Comparison of ENCODE assay signal across 8 cellular contexts in the genomic region with DNA sequence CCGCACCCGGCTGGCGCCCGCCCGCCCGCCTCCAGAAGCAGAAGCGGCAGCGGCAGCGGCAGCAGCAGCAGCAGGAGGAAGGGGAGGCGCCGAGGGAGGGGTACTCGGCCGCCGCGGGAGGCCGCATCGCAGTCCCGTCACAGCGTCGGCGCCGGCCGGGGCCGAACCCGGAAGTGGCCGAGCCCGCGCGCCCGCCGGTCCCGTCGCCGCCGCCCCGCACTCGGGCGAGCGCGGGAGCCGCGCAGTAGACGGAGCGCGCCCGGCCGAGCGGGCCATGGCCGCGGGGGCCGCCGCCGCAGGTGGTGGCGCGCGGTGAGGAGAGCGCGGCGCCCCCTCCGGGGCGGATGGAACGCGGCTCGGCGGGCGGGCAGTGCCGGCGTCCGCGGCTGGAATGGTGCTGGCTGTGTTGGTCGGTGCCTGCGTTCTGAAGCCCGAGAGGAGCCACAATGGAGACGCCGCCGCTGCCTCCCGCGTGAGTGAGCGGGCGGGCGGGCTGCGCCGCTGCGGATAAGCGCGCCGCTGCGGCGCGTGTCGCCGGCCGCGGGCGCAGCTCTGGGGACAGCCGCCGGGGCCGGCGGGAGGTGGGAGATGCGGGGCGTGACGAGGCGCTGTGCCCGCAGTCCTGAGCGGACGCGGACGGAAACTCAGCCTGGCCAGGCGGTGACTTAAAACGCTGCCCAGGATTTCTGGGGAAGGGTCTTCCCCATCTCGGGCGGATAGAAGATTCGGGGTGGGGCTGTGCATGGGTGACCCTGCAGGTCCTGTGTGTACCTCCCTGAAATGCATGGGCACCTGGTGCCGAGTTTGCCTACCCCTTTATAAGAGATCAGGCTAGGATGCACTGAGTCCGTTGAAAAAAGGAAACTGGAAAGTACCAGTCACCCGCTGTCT. TPM values are rescaled to one million over a fixed set of nuclear protein-coding genes. Genes with fewer than 3 reads are reported as not detected.
DNase-seq lines count a peak whose midpoint lies in the region; ATAC-seq, FAIRE-seq and TF ChIP-seq lines count a peak whose summit lies in the region.

A gene with protein sequence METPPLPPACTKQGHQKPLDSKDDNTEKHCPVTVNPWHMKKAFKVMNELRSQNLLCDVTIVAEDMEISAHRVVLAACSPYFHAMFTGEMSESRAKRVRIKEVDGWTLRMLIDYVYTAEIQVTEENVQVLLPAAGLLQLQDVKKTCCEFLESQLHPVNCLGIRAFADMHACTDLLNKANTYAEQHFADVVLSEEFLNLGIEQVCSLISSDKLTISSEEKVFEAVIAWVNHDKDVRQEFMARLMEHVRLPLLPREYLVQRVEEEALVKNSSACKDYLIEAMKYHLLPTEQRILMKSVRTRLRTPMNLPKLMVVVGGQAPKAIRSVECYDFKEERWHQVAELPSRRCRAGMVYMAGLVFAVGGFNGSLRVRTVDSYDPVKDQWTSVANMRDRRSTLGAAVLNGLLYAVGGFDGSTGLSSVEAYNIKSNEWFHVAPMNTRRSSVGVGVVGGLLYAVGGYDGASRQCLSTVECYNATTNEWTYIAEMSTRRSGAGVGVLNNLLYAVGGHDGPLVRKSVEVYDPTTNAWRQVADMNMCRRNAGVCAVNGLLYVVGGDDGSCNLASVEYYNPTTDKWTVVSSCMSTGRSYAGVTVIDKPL (plus strand): TSS at position 131 of the 891 bp plus-strand sequence. CDS start 316 bp downstream, at position 447.

- H3K4me2 ChIP-seq in H1 (ENCODE audit: insufficient read depth in 1 of 2, low read depth in 2 of 2, low read length in 2 of 2), result peak within 1 kb of the TSS; percentile 87 to 99
- peak within 1 kb of the TSS; percentile 91 for H3K4me2 ChIP-seq in mesendoderm (ENCODE audit: low read length)

- ATAC-seq in GM18909 (IDR thresholded peaks at IDR 0.05; ENCODE audit: poor library complexity, unreplicated experiment), result peak; percentile 90
- peak; percentile 87 for ATAC-seq in HG03139 (IDR thresholded peaks at IDR 0.05; ENCODE audit: unreplicated experiment)

- no peak within 1 kb of the TSS for H4K91ac ChIP-seq in H1 (replicated peaks; ENCODE audit: insufficient read length, low read length)

- H2BK12ac ChIP-seq in H1 (ENCODE audit: low read depth, low read length), result no peak within 1 kb of the TSS; the same call in 1 of the 2 replicates

- CTCF ChIA-PET in H1 (lab: Charles Lee; ENCODE audit: partially characterized antibody), result no interaction called here

- peak; percentile 66 to 71; a peak in 2 of 3 replicates for TF ChIP-seq POLR2A in H1 (IDR thresholded peaks at IDR 0.05; ENCODE audit: control extremely low read depth in 1 of 2, low read depth in 2 of 2, low read length in 2 of 2)

- no peak within 1 kb of the TSS for H3K23ac ChIP-seq in H1 (ENCODE audit: insufficient read length)
- peak within 1 kb of the TSS; percentile 67 for H3K23ac ChIP-seq in mesendoderm (ENCODE audit: low read length)

- peak within 1 kb of the TSS; percentile 39 for H3K56ac ChIP-seq in H1 (replicated peaks; ENCODE audit: insufficient read length, low read depth, low read length)
- peak within 1 kb of the TSS; percentile 86 for H3K56ac ChIP-seq in mesendoderm (ENCODE audit: low read length)

- no peak for TF ChIP-seq CTCF in H1 (IDR thresholded peaks at IDR 0.05; ENCODE audit: control extremely low read depth in 1 of 3, insufficient read depth in 1 of 3, low read depth in 1 of 3, low read length in 3 of 3)

- TF ChIP-seq EP300 in H1 (IDR thresholded peaks at IDR 0.05; ENCODE audit: borderline replicate concordance in 1 of 2, low read depth in 2 of 2, low read length in 2 of 2), result no peak

- H2BK120ac ChIP-seq in H1 (replicated peaks; ENCODE audit: low read depth, low read length) (no peak within 1 kb of the TSS), mesendoderm (ENCODE audit: low read depth, low read length) (peak within 1 kb of the TSS; percentile 65)

- peaks cover 1 to 2% of the 10 kb centered on the region in 2 experiments for H4K20me1 ChIP-seq in H1 (replicated peaks in 1 of 2; ENCODE audit: control insufficient read depth in 1 of 2, insufficient read depth in 2 of 2, low read length in 2 of 2)

- H2BK20ac ChIP-seq in H1 (ENCODE audit: low read length), result no peak within 1 kb of the TSS

- H3K4me1 ChIP-seq in H1 (replicated peaks in 1 of 4; ENCODE audit: control insufficient read depth in 3 of 4, insufficient read depth in 4 of 4, low read length in 3 of 4), result peaks cover 4 to 11% (median 7%) of the 10 kb centered on the region in 4 experiments; a peak in 6 of 7 replicates
- no peaks in the 10 kb centered on the region for H3K4me1 ChIP-seq in mesendoderm (ENCODE audit: control insufficient read depth, low read depth, low read length)

- H2AFZ ChIP-seq in H1 (ENCODE audit: low read length), result peak within 1 kb of the TSS; percentile 99

- H2BK15ac ChIP-seq in H1 (ENCODE audit: low read length), result no peak within 1 kb of the TSS
- H2BK15ac ChIP-seq in mesendoderm (replicated peaks; ENCODE audit: low read depth), result peak within 1 kb of the TSS; percentile 3

- H3K4ac ChIP-seq in H1 (replicated peaks; ENCODE audit: insufficient read length, low read depth, low read length), result no peak within 1 kb of the TSS
- peak within 1 kb of the TSS; percentile 73 for H3K4ac ChIP-seq in mesendoderm (ENCODE audit: low read depth, low read length)

- peaks cover 0 to 4% (median 2%) of the 10 kb centered on the region in 4 experiments; a peak in 3 of 7 replicates for H3K27me3 ChIP-seq in H1 (replicated peaks in 1 of 4; ENCODE audit: control insufficient read depth in 3 of 4, extremely low read depth in 1 of 4, insufficient read depth in 3 of 4, low read length in 3 of 4)
- no peaks in the 10 kb centered on the region for H3K27me3 ChIP-seq in mesendoderm (ENCODE audit: insufficient read depth, low read length, poor library complexity)

- H3K36me3 ChIP-seq in H1 (ENCODE audit: control insufficient read depth in 2 of 4, insufficient read depth in 4 of 4, low read length in 3 of 4) (no peaks in the 10 kb centered on the region), mesendoderm (ENCODE audit: control insufficient read depth, insufficient read depth, low read length) (no peaks in the 10 kb centered on the region)

- POLR2A ChIA-PET in H1 (lab: Charles Lee; ENCODE audit: partially characterized antibody), result interaction anchor here (1.1 to 2.2 kb wide), 2 partner anchors 18 to 117 kb away, joined by 3 to 9 read pairs; no protein-coding TSS in a partner anchor

- H3K27ac ChIP-seq in H1 (ENCODE audit: low read depth, low read length) (peak within 1 kb of the TSS; percentile 19; the same call in 1 of the 2 replicates), mesendoderm (ENCODE audit: low read depth, low read length) (peak within 1 kb of the TSS; percentile 66)

- no peak within 1 kb of the TSS for H4K5ac ChIP-seq in H1 (ENCODE audit: insufficient read length, low read depth, low read length)
- no peak within 1 kb of the TSS for H4K5ac ChIP-seq in mesendoderm (ENCODE audit: low read length)

- H3K18ac ChIP-seq in H1 (ENCODE audit: extremely low read depth, low read length), result peak within 1 kb of the TSS; percentile 33; the same call in 1 of the 2 replicates
- H3K18ac ChIP-seq in mesendoderm (ENCODE audit: low read length), result peak within 1 kb of the TSS; percentile 83

- H2AK5ac ChIP-seq in H1 (ENCODE audit: low read depth, low read length) (no peak within 1 kb of the TSS; the same call in 1 of the 2 replicates), mesendoderm (ENCODE audit: low read length) (no peak within 1 kb of the TSS)

- H3K9ac ChIP-seq in H1 (replicated peaks in 1 of 4; ENCODE audit: extremely low read depth in 1 of 4, low read depth in 3 of 4, low read length in 3 of 4) (peak within 1 kb of the TSS; percentile 71 to 95 (median 81)), mesendoderm (ENCODE audit: low read length) (peak within 1 kb of the TSS; percentile 70)

- H4K8ac ChIP-seq in H1 (ENCODE audit: extremely low read depth, insufficient read depth, low read length), result peak within 1 kb of the TSS; percentile 94
- no peak within 1 kb of the TSS for H4K8ac ChIP-seq in mesendoderm (ENCODE audit: low read depth, low read length)

- 1% methylated on average over 41 of the region's 116 CpGs; no CpG with 5 or more reads in 1 of the 2 experiments for WGBS in H1 (ENCODE audit: extremely low coverage in 1 of 2, insufficient coverage in 1 of 2, insufficient read length in 1 of 2, insufficient replicate concordance in 2 of 2, low coverage in 1 of 2, low lambda C conversion rate in 2 of 2, missing lambda C conversion rate in 1 of 2), 2 experiments
- WGBS in mesendoderm (ENCODE audit: extremely low coverage, insufficient coverage, low lambda C conversion rate), result no CpG with 5 or more reads among the region's 116 CpGs

- no peak for TF ChIP-seq RAD21 in H1 (IDR thresholded peaks at IDR 0.05 in 1 of 2, conservative IDR thresholded peaks at IDR 0.05 in 1 of 2; ENCODE audit: low read depth in 2 of 2, low read length in 2 of 2)

- H3K9me3 ChIP-seq in H1 (ENCODE audit: insufficient read depth in 2 of 2, low read depth in 1 of 2, low read length in 1 of 2), result no peaks in the 10 kb centered on the region

- no peak within 1 kb of the TSS for H3K14ac ChIP-seq in H1 (ENCODE audit: insufficient read length)

- no peak for FAIRE-seq in H1 (lab: Jason Lieb, UNC)

- DNase-seq in Ammon's horn (ENCODE audit: low spot score), result peak; percentile 86
- peak; percentile 79 for DNase-seq in NCI-H748 (lab: John Stamatoyannopoulos, UW; ENCODE audit: unreplicated experiment)
- DNase-seq in activated CD8-positive, alpha-beta memory T cell treated with anti-CD3 and anti-CD28 coated beads for 24 hours, result peak; percentile 78
- DNase-seq in H1 (ENCODE audit: low read depth in 1 of 2, low spot score in 2 of 2), result peak in 1 of 2 experiments; percentile 71
- peak; percentile 75 for DNase-seq in mesendoderm
- peak; percentile 47 for DNase-seq in stimulated activated CD8-positive, alpha-beta memory T cell treated with anti-CD3 and anti-CD28 coated beads, Interleukin-15, amount 100 ng/mL, for 24 hours (ENCODE audit: low read depth)

- peaks cover 11% of the 10 kb centered on the region for H3K23me2 ChIP-seq in H1 (ENCODE audit: low read depth, low read length)

- H2BK5ac ChIP-seq in H1 (ENCODE audit: low read depth, low read length) (no peak within 1 kb of the TSS), mesendoderm (ENCODE audit: low read length) (no peak within 1 kb of the TSS)

- H3K79me1 ChIP-seq in H1 (ENCODE audit: low read depth, low read length) (peaks cover 6% of the 10 kb centered on the region), mesendoderm (ENCODE audit: low read length) (peaks cover 1% of the 10 kb centered on the region)

- H3K4me3 ChIP-seq in H1 (ENCODE audit: extremely low read depth in 1 of 4, insufficient read depth in 2 of 4, low read depth in 3 of 4, low read length in 4 of 4) (peak within 1 kb of the TSS; percentile 79 to 99 (median 88)), mesendoderm (ENCODE audit: low read length) (peak within 1 kb of the TSS; percentile 69)

- H3K79me2 ChIP-seq in H1 (ENCODE audit: control insufficient read depth in 1 of 2, insufficient read depth in 2 of 2, low read length in 2 of 2) (peaks cover 0 to 43% of the 10 kb centered on the region in 2 experiments; a peak in 3 of 4 replicates), mesendoderm (ENCODE audit: control insufficient read depth, insufficient read depth, low read length) (peaks cover 3% of the 10 kb centered on the region)

RNA-seq across cellular contexts. Expression of the gene that starts here (rescaled TPM):
- 9.9 and 12.0 TPM in 2 replicates for total RNA-seq in H1 (2021; fragmentation: NEBNext Ultra II Directional; extraction: Animal tissue kit (Norgen Biotek cat#: 25700))
- polyA plus RNA-seq in H1 (2011; rRNA removed), result 3.2 and 5.2 TPM in 2 replicates
- polyA plus RNA-seq in H1 (2011; cell fraction: cytosol; rRNA removed), result 8.4 TPM
- polyA plus RNA-seq in H1 (2011; cell fraction: nucleus; rRNA removed), result 2.8 TPM
- 9.2 to 13.0 TPM (median 11.2 TPM) in 4 replicates for polyA plus RNA-seq in H1 (2012, experiment 1 of 2)
- 0.76 TPM for polyA plus RNA-seq in H1 (2012, experiment 2 of 2)
- polyA plus RNA-seq in H1 (2013, experiment 1 of 2), result 5.0 TPM
- 5.5 TPM for polyA plus RNA-seq in H1 (2013, experiment 2 of 2)
- 6.1 and 9.1 TPM in 2 replicates for polyA minus RNA-seq in H1 (2011; rRNA and poly(A)+ RNA removed)
- polyA minus RNA-seq in H1 (2011; cell fraction: cytosol; rRNA and poly(A)+ RNA removed), result 5.6 TPM
- 9.6 TPM for polyA minus RNA-seq in H1 (2011; cell fraction: nucleus; rRNA and poly(A)+ RNA removed)
- polyA plus RNA-seq in mesendoderm (2013, experiment 1 of 2), result 4.8 TPM
- 4.5 TPM for polyA plus RNA-seq in mesendoderm (2013, experiment 2 of 2)
